In genomic region chr1:34985063-34985770, GRCh38 we compare ENCODE assay signal across 1 cellular context.
TF ChIP-seq lines count a peak whose summit lies in the region.

Gene TMEM35B, minus strand, starts transcription at chr1:34985347. Its CDS starts 42 bp downstream, at chr1:34985305.

TF ChIP-seq in K562, 482 proteins besides CTCF, POLR2A, EP300 and RAD21 (continued from another document and continues in another):
- TF ChIP-seq, protein P1, sequence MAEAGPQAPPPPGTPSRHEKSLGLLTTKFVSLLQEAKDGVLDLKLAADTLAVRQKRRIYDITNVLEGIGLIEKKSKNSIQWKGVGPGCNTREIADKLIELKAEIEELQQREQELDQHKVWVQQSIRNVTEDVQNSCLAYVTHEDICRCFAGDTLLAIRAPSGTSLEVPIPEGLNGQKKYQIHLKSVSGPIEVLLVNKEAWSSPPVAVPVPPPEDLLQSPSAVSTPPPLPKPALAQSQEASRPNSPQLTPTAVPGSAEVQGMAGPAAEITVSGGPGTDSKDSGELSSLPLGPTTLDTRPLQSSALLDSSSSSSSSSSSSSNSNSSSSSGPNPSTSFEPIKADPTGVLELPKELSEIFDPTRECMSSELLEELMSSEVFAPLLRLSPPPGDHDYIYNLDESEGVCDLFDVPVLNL (CRISPR knock-in tag; IDR thresholded peaks at IDR 0.05; ENCODE audit: low read depth): no peak
- TF ChIP-seq MYNN (IDR thresholded peaks at IDR 0.05) (peak; percentile 28; the same call in 1 of the 2 replicates), MYNN (CRISPR knock-in tag; IDR thresholded peaks at IDR 0.05) (no peak), ZSCAN29 (IDR thresholded peaks at IDR 0.05) (no peak), MTA3 (IDR thresholded peaks at IDR 0.05; ENCODE audit: borderline replicate concordance) (peak; percentile 75; the same call in 1 of the 2 replicates), RFX5 (IDR thresholded peaks at IDR 0.05; ENCODE audit: low read depth, low read length) (no peak), THAP7 (CRISPR knock-in tag; IDR thresholded peaks at IDR 0.05) (0 out of 2 replicates have a peak, but pooled peaks have one; percentile 36), ZFP91 (CRISPR knock-in tag; IDR thresholded peaks at IDR 0.05) (no peak), NR4A1 (CRISPR knock-in tag; IDR thresholded peaks at IDR 0.05) (no peak), NR4A1 (tag; IDR thresholded peaks at IDR 0.05) (no peak), JUND (IDR thresholded peaks at IDR 0.05; ENCODE audit: borderline replicate concordance, low read depth, low read length) (no peak; the same call in 1 of the 2 replicates), JUND (tag; IDR thresholded peaks at IDR 0.05; ENCODE audit: borderline replicate concordance, low read depth, low read length) (no peak), HDAC1 (IDR thresholded peaks at IDR 0.05) (peak in 1 of 2 experiments; percentile 62; a peak in 2 of 4 replicates), MYBL2 (IDR thresholded peaks at IDR 0.05; ENCODE audit: low read depth) (no peak), MYBL2 (CRISPR knock-in tag; IDR thresholded peaks at IDR 0.05; ENCODE audit: borderline replicate concordance) (no peak), NFRKB (IDR thresholded peaks at IDR 0.05; ENCODE audit: low read depth) (0 out of 2 replicates have a peak, but pooled peaks have one; percentile 62), ZEB2 (IDR thresholded peaks at IDR 0.05) (no peak), TFE3 (CRISPR knock-in tag; IDR thresholded peaks at IDR 0.05) (no peak; the same call in 1 of the 2 replicates), MTA1 (IDR thresholded peaks at IDR 0.05; ENCODE audit: borderline replicate concordance) (peak; percentile 60; the same call in 1 of the 2 replicates), CHD2 (IDR thresholded peaks at IDR 0.05; ENCODE audit: low read depth, low read length) (no peak), CREBBP (IDR thresholded peaks at IDR 0.05; ENCODE audit: low read depth, low read length) (no peak), ARNT (IDR thresholded peaks at IDR 0.05) (no peak), ZNF551 (CRISPR knock-in tag; IDR thresholded peaks at IDR 0.05) (no peak), PURB (CRISPR knock-in tag; IDR thresholded peaks at IDR 0.05; ENCODE audit: low read depth) (no peak), ATF7 (IDR thresholded peaks at IDR 0.05) (peak; percentile 73), GABPA (tag; conservative IDR thresholded peaks at IDR 0.05; ENCODE audit: low read depth) (peak; percentile 77), DDX20 (tag; IDR thresholded peaks at IDR 0.05; ENCODE audit: low read depth) (no peak), POLR2AphosphoS5 (IDR thresholded peaks at IDR 0.05; ENCODE audit: control insufficient read depth, insufficient read depth, low read depth, low read length) (peak; percentile 74; the same call in 1 of the 2 replicates), RBBP5 (IDR thresholded peaks at IDR 0.05; ENCODE audit: borderline replicate concordance, insufficient read depth, low read length, poor library complexity, severe bottlenecking) (peak; percentile 92), FUS (optimal IDR thresholded peaks at IDR 0.05; ENCODE audit: low read depth, low read length) (no peak), MEF2A (IDR thresholded peaks at IDR 0.05; ENCODE audit: control insufficient read depth, low read depth, low read length) (no peak), ZC3H8 (IDR thresholded peaks at IDR 0.05) (no peak), NR0B1 (IDR thresholded peaks at IDR 0.05; ENCODE audit: partially characterized antibody) (no peak), GATAD2B (IDR thresholded peaks at IDR 0.05; ENCODE audit: borderline replicate concordance) (0 out of 2 replicates have a peak, but pooled peaks have one; percentile 62), ZC3H4 (CRISPR knock-in tag; IDR thresholded peaks at IDR 0.05; ENCODE audit: borderline replicate concordance) (no peak), TEAD1 (CRISPR knock-in tag; IDR thresholded peaks at IDR 0.05) (peak in 1 of 2 experiments; percentile 68; a peak in 1 of 4 replicates), HOXB6 (CRISPR knock-in tag; IDR thresholded peaks at IDR 0.05; ENCODE audit: borderline replicate concordance) (no peak), PTBP1 (IDR thresholded peaks at IDR 0.05; ENCODE audit: low read depth, low read length) (no peak), BRD4 (IDR thresholded peaks at IDR 0.05) (no peak), SP2 (IDR thresholded peaks at IDR 0.05; ENCODE audit: extremely low read depth, low read depth, low read length, poor library complexity, severe bottlenecking) (no peak), ZNF165 (CRISPR knock-in tag; IDR thresholded peaks at IDR 0.05; ENCODE audit: borderline replicate concordance) (no peak), ZNF444 (CRISPR knock-in tag; IDR thresholded peaks at IDR 0.05) (no peak; the same call in 1 of the 2 replicates), ZNF12 (CRISPR knock-in tag; IDR thresholded peaks at IDR 0.05) (0 out of 2 replicates have a peak, but pooled peaks have one; percentile 66), KDM2B (CRISPR knock-in tag; IDR thresholded peaks at IDR 0.05) (no peak), TCF7 (IDR thresholded peaks at IDR 0.05; ENCODE audit: borderline replicate concordance) (no peak), CREB3 (tag; conservative IDR thresholded peaks at IDR 0.05; ENCODE audit: low read depth) (no peak), ETS2 (tag; IDR thresholded peaks at IDR 0.05; ENCODE audit: borderline replicate concordance, poor library complexity, severe bottlenecking) (no peak), SMAD1 (IDR thresholded peaks at IDR 0.05; ENCODE audit: low read depth, low read length, partially characterized antibody) (no peak)
- TF ChIP-seq, protein P2, sequence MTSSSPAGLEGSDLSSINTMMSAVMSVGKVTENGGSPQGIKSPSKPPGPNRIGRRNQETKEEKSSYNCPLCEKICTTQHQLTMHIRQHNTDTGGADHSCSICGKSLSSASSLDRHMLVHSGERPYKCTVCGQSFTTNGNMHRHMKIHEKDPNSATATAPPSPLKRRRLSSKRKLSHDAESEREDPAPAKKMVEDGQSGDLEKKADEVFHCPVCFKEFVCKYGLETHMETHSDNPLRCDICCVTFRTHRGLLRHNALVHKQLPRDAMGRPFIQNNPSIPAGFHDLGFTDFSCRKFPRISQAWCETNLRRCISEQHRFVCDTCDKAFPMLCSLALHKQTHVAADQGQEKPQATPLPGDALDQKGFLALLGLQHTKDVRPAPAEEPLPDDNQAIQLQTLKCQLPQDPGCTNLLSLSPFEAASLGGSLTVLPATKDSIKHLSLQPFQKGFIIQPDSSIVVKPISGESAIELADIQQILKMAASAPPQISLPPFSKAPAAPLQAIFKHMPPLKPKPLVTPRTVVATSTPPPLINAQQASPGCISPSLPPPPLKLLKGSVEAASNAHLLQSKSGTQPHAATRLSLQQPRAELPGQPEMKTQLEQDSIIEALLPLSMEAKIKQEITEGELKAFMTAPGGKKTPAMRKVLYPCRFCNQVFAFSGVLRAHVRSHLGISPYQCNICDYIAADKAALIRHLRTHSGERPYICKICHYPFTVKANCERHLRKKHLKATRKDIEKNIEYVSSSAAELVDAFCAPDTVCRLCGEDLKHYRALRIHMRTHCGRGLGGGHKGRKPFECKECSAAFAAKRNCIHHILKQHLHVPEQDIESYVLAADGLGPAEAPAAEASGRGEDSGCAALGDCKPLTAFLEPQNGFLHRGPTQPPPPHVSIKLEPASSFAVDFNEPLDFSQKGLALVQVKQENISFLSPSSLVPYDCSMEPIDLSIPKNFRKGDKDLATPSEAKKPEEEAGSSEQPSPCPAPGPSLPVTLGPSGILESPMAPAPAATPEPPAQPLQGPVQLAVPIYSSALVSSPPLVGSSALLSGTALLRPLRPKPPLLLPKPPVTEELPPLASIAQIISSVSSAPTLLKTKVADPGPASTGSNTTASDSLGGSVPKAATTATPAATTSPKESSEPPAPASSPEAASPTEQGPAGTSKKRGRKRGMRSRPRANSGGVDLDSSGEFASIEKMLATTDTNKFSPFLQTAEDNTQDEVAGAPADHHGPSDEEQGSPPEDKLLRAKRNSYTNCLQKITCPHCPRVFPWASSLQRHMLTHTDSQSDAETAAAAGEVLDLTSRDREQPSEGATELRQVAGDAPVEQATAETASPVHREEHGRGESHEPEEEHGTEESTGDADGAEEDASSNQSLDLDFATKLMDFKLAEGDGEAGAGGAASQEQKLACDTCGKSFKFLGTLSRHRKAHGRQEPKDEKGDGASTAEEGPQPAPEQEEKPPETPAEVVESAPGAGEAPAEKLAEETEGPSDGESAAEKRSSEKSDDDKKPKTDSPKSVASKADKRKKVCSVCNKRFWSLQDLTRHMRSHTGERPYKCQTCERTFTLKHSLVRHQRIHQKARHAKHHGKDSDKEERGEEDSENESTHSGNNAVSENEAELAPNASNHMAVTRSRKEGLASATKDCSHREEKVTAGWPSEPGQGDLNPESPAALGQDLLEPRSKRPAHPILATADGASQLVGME (CRISPR knock-in tag; IDR thresholded peaks at IDR 0.05): 0 out of 2 replicates have a peak, but pooled peaks have one; percentile 16
- TF ChIP-seq, protein P3, sequence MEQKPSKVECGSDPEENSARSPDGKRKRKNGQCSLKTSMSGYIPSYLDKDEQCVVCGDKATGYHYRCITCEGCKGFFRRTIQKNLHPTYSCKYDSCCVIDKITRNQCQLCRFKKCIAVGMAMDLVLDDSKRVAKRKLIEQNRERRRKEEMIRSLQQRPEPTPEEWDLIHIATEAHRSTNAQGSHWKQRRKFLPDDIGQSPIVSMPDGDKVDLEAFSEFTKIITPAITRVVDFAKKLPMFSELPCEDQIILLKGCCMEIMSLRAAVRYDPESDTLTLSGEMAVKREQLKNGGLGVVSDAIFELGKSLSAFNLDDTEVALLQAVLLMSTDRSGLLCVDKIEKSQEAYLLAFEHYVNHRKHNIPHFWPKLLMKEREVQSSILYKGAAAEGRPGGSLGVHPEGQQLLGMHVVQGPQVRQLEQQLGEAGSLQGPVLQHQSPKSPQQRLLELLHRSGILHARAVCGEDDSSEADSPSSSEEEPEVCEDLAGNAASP (IDR thresholded peaks at IDR 0.05): no peak
- TF ChIP-seq, protein P4, sequence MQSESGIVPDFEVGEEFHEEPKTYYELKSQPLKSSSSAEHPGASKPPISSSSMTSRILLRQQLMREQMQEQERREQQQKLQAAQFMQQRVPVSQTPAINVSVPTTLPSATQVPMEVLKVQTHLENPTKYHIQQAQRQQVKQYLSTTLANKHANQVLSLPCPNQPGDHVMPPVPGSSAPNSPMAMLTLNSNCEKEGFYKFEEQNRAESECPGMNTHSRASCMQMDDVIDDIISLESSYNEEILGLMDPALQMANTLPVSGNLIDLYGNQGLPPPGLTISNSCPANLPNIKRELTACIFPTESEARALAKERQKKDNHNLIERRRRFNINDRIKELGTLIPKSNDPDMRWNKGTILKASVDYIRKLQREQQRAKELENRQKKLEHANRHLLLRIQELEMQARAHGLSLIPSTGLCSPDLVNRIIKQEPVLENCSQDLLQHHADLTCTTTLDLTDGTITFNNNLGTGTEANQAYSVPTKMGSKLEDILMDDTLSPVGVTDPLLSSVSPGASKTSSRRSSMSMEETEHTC (IDR thresholded peaks at IDR 0.05): 0 out of 2 replicates have a peak, but pooled peaks have one; percentile 46
- TF ChIP-seq, protein P5, sequence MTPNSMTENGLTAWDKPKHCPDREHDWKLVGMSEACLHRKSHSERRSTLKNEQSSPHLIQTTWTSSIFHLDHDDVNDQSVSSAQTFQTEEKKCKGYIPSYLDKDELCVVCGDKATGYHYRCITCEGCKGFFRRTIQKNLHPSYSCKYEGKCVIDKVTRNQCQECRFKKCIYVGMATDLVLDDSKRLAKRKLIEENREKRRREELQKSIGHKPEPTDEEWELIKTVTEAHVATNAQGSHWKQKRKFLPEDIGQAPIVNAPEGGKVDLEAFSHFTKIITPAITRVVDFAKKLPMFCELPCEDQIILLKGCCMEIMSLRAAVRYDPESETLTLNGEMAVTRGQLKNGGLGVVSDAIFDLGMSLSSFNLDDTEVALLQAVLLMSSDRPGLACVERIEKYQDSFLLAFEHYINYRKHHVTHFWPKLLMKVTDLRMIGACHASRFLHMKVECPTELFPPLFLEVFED (CRISPR knock-in tag; conservative IDR thresholded peaks at IDR 0.05): no peak
